11 cellular contexts compared by ENCODE assay signal in genomic region chr17:81840059-81840458, GRCh38. TPM values are rescaled to one million over a fixed set of nuclear protein-coding genes. Genes with fewer than 3 reads are reported as not detected.
A peak's percentile ranks its signal among the peaks of the same experiment; 100 is the strongest.
DNase-seq lines count a peak whose midpoint lies in the region; ATAC-seq and TF ChIP-seq lines count a peak whose summit lies in the region.
"Not testable (repeated sequence)": the region's sequence is repeated elsewhere in the genome, so short reads cannot be mapped to it uniquely, and the experiment has no call there.
"Had no signal": no experiment of that assay in that cellular context is flagged by ENCODE, and none has a peak within 500 bp of the region (broad histone marks: within the 10 kb centered on the region; RNA-seq: fewer than 3 reads in every experiment).

No MANE protein-coding gene starts in this region.

- not testable (repeated sequence) for H3K27me3 ChIP-seq in HL-60 (ENCODE audit: insufficient read depth, poor library complexity, severe bottlenecking); breast epithelium; left ventricle myocardium inferior (ENCODE audit: low read depth); gastrocnemius medialis; vagina

- not testable (repeated sequence) for TF ChIP-seq CTCF in HL-60 (IDR thresholded peaks at IDR 0.05; ENCODE audit: insufficient read depth, low read length); breast epithelium (IDR thresholded peaks at IDR 0.05); left ventricle myocardium inferior (IDR thresholded peaks at IDR 0.05; ENCODE audit: borderline replicate concordance); gastrocnemius medialis (IDR thresholded peaks at IDR 0.05 in 4 of 5, conservative IDR thresholded peaks at IDR 0.05 in 1 of 5); vagina (IDR thresholded peaks at IDR 0.05)

- intact Hi-C loops in breast epithelium (cut with DNase I; ENCODE audit: low total_unique reads); left ventricle myocardium inferior (cut with micrococcal nuclease); vagina (cut with DNase I): not testable (repeated sequence)
- intact Hi-C loops in gastrocnemius medialis (cut with DNase I; ENCODE audit: low total_unique reads) = loop anchor here (2.0 kb wide), 1 partner anchor 47 kb away; no protein-coding TSS in a partner anchor

- H3K36me3 ChIP-seq in breast epithelium = not testable (repeated sequence)
- H3K36me3 ChIP-seq in left ventricle myocardium inferior (peaks cover 25% of the 10 kb centered on the region), gastrocnemius medialis (peaks cover 0 to 19% of the 10 kb centered on the region in 2 donors), vagina (peaks cover 0 to 19% of the 10 kb centered on the region in 2 donors)

- not testable (repeated sequence) for ATAC-seq in gastrocnemius medialis

- not testable (repeated sequence) for H3K4me1 ChIP-seq in breast epithelium
- H3K4me1 ChIP-seq in left ventricle myocardium inferior = peaks cover 23% of the 10 kb centered on the region
- H3K4me1 ChIP-seq in gastrocnemius medialis = peaks cover 69 to 74% of the 10 kb centered on the region in 2 donors
- H3K4me1 ChIP-seq in vagina = peaks cover 34% of the 10 kb centered on the region

- in situ Hi-C loops in gastrocnemius medialis (cut with MboI; ENCODE audit: low sequenced_read_pairs in 4 of 4) = not testable (repeated sequence)

- not testable (repeated sequence) for DNase-seq in HL-60 (ENCODE audit: low read depth in 1 of 2, low spot score in 1 of 2); breast epithelium (ENCODE audit: low spot score in 2 of 2); left ventricle myocardium inferior; gastrocnemius medialis; vagina (ENCODE audit: extremely low spot score in 2 of 2)

- H3K27ac ChIP-seq in HL-60 (replicated peaks) = peak overlapping the region; percentile 97
- H3K27ac ChIP-seq in breast epithelium = peak overlapping the region; percentile 83 to 90
- peak overlapping the region; percentile 92 for H3K27ac ChIP-seq in left ventricle myocardium inferior (replicated peaks)
- peak overlapping the region; percentile 98 to 99 (median 99) for H3K27ac ChIP-seq in gastrocnemius medialis
- H3K27ac ChIP-seq in vagina = peak overlapping the region; percentile 58

- not testable (repeated sequence) for H3K4me3 ChIP-seq in HL-60 (replicated peaks; ENCODE audit: insufficient read depth, low read length); breast epithelium; left ventricle myocardium inferior; gastrocnemius medialis; vagina

- not testable (repeated sequence) for H3K9me3 ChIP-seq in breast epithelium; left ventricle myocardium inferior (replicated peaks); gastrocnemius medialis; vagina

- not testable (repeated sequence) for TF ChIP-seq POLR2A in breast epithelium (IDR thresholded peaks at IDR 0.05); gastrocnemius medialis (IDR thresholded peaks at IDR 0.05); vagina (IDR thresholded peaks at IDR 0.05)

RNA-seq across cellular contexts. Expression of gene PPP1R27, which starts 5.2 kb away (rescaled TPM):
- total RNA-seq in breast epithelium (not detected), left ventricle myocardium inferior (0.25 TPM), gastrocnemius medialis (100 to 1,000 TPM; 245 to 708 (median 400) TPM), vagina (not detected)
- total RNA-seq: CD4-positive, alpha-beta memory T cell; Daoy; GM23248; H4; IMR-90 had no signal

RNA-seq across cellular contexts. Expression of gene MCRIP1, which starts 7.0 kb away (rescaled TPM):
- total RNA-seq in breast epithelium (10 to 100 TPM; 51.2 to 81.0 (median 67.5) TPM), left ventricle myocardium inferior (110 TPM), gastrocnemius medialis (10 to 100 TPM in 3 of 4 donors, 1 to 10 TPM in 1; 8.3 to 36.2 (median 25.2) TPM), vagina (64.1 TPM)

RNA-seq across cellular contexts. Expression of gene P4HB, which starts 20.3 kb away (rescaled TPM):
- 100 to 1,000 TPM; 374 to 475 (median 466) TPM for total RNA-seq in breast epithelium
- total RNA-seq in left ventricle myocardium inferior = 267 TPM
- total RNA-seq in gastrocnemius medialis = 100 to 1,000 TPM; 497 to 717 (median 621) TPM
- total RNA-seq in vagina = 463 TPM

RNA-seq across cellular contexts. Expression of gene ARHGDIA, which starts 31.1 kb away (rescaled TPM):
- total RNA-seq in breast epithelium = 100 to 1,000 TPM in 2 of 3 donors, 10 to 100 TPM in 1; 67.0 to 135 (median 124) TPM
- total RNA-seq in left ventricle myocardium inferior = 95.1 TPM
- total RNA-seq in gastrocnemius medialis = 100 to 1,000 TPM in 1 of 4 donors, 10 to 100 TPM in 3; 52.1 to 122 (median 64.4) TPM
- 120 TPM for total RNA-seq in vagina

RNA-seq across cellular contexts. Expression of gene GCGR, which starts 36.1 kb away (rescaled TPM):
- not detected for total RNA-seq in breast epithelium
- total RNA-seq in left ventricle myocardium inferior = not detected
- total RNA-seq in gastrocnemius medialis = under 1 TPM in 1 of 4 donors, not detected in 3; 0.29 TPM
- total RNA-seq in vagina = not detected
- total RNA-seq: CD4-positive, alpha-beta memory T cell; Daoy; GM23248; H4; HT1080; IMR-90 had no signal

Comparison
In these comparisons a context has a peak if more than half of its experiments do, and no peak if none do; other contexts are left out.
1. RNA of gene PPP1R27, which starts 5.2 kb away (total RNA-seq): 245 to 708 TPM in gastrocnemius medialis; 0.25 TPM in left ventricle myocardium inferior (single experiment), not detected in breast epithelium and not detected in vagina (single experiment); every median in the first group is over 100 times any median in the second.
2. Peak in every context shown above with its lines, with median percentiles within 50 percentile points of each other: H3K27ac ChIP-seq.